In genomic region chr3:20052851-20053250, GRCh38 we compare ENCODE assay signal across 28 cellular contexts. TPM values are rescaled to one million over a fixed set of nuclear protein-coding genes. Genes with fewer than 3 reads are reported as not detected.
A peak's percentile ranks its signal among the peaks of the same experiment; 100 is the strongest.
DNase-seq lines count a peak whose midpoint lies in the region; ATAC-seq, FAIRE-seq and TF ChIP-seq lines count a peak whose summit lies in the region.
"Had no signal": no experiment of that assay in that cellular context is flagged by ENCODE, and none has a peak within 500 bp of the region (broad histone marks: within the 10 kb centered on the region; RNA-seq: fewer than 3 reads in every experiment).

No MANE protein-coding gene starts in this region.

- DNase-seq in activated naive CD8-positive, alpha-beta T cell treated with anti-CD3 and anti-CD28 coated beads for 36 hours: no peak
- DNase-seq in NB4 (ENCODE audit: low read depth) (peak; percentile 34), GM20000 (ENCODE audit: low spot score) (no peak), frontal cortex (ENCODE audit: low spot score in 2 of 2) (no peak)
- DNase-seq: activated naive CD4-positive, alpha-beta T cell; activated T-cell treated with anti-CD3 and anti-CD28 coated beads for 4 hours; CD4-positive, alpha-beta T cell; endodermal cell; foreskin melanocyte; left cardiac atrium; MG63; NCI-H146; PC-9; right cardiac atrium; Right ventricle myocardium superior had no signal

- no peaks in the 10 kb centered on the region for H3K27me3 Mint-ChIP-seq in activated naive CD8-positive, alpha-beta T cell
- H3K27me3 Mint-ChIP-seq in activated naive CD8-positive, alpha-beta T cell treated with anti-CD3 and anti-CD28 coated beads for 36 hours: no peaks in the 10 kb centered on the region
- no peaks in the 10 kb centered on the region for H3K27me3 Mint-ChIP-seq in activated T-helper 17 cell treated with anti-CD3 and anti-CD28 coated beads, Interleukin-2, amount 50 U/mL, for 72 hours
- H3K27me3 Mint-ChIP-seq: CD4-positive, alpha-beta T cell had no signal

- TF ChIP-seq CTCF in NB4 (IDR thresholded peaks at IDR 0.05; ENCODE audit: low read depth, low read length): no peak
- TF ChIP-seq CTCF in GM20000 (IDR thresholded peaks at IDR 0.05; ENCODE audit: extremely low read depth, missing control alignments): no peak

- H3K4me1 Mint-ChIP-seq in activated naive CD8-positive, alpha-beta T cell (ENCODE audit: low read depth): peaks cover 49% of the 10 kb centered on the region
- H3K4me1 Mint-ChIP-seq in activated naive CD8-positive, alpha-beta T cell treated with anti-CD3 and anti-CD28 coated beads for 36 hours: peaks cover 28% of the 10 kb centered on the region
- H3K4me1 Mint-ChIP-seq in activated T-helper 17 cell treated with anti-CD3 and anti-CD28 coated beads, Interleukin-2, amount 50 U/mL, for 72 hours: peaks cover 40% of the 10 kb centered on the region
- H3K4me1 Mint-ChIP-seq: WTC11 had no signal

- H3K27me3 ChIP-seq in thymus (ENCODE audit: control insufficient read depth, insufficient read depth): no peaks in the 10 kb centered on the region
- H3K27me3 ChIP-seq: esophagus muscularis mucosa, hepatocyte, MG63, neural progenitor cell had no signal

- peak overlapping the region; percentile 77 for H3K27ac Mint-ChIP-seq in activated naive CD8-positive, alpha-beta T cell
- no peak overlapping the region for H3K27ac Mint-ChIP-seq in activated naive CD8-positive, alpha-beta T cell treated with anti-CD3 and anti-CD28 coated beads for 36 hours
- peak overlapping the region; percentile 90 for H3K27ac Mint-ChIP-seq in activated T-helper 17 cell treated with anti-CD3 and anti-CD28 coated beads, Interleukin-2, amount 50 U/mL, for 72 hours
- H3K27ac Mint-ChIP-seq: endodermal cell, neural progenitor cell, WTC11 had no signal

- H3K4me3 Mint-ChIP-seq in activated naive CD8-positive, alpha-beta T cell: no peak overlapping the region
- H3K4me3 Mint-ChIP-seq in activated naive CD8-positive, alpha-beta T cell treated with anti-CD3 and anti-CD28 coated beads for 36 hours: no peak overlapping the region
- peak overlapping the region; percentile 70 for H3K4me3 Mint-ChIP-seq in activated T-helper 17 cell treated with anti-CD3 and anti-CD28 coated beads, Interleukin-2, amount 50 U/mL, for 72 hours
- H3K4me3 Mint-ChIP-seq: CD4-positive, alpha-beta T cell; endodermal cell; neural progenitor cell; WTC11 had no signal

- no peaks in the 10 kb centered on the region for H3K9me3 Mint-ChIP-seq in activated naive CD8-positive, alpha-beta T cell (ENCODE audit: low read depth)
- H3K9me3 Mint-ChIP-seq in activated naive CD8-positive, alpha-beta T cell treated with anti-CD3 and anti-CD28 coated beads for 36 hours: no peaks in the 10 kb centered on the region
- no peaks in the 10 kb centered on the region for H3K9me3 Mint-ChIP-seq in activated T-helper 17 cell treated with anti-CD3 and anti-CD28 coated beads, Interleukin-2, amount 50 U/mL, for 72 hours
- H3K9me3 Mint-ChIP-seq: CD4-positive, alpha-beta T cell; endodermal cell; neural progenitor cell; WTC11 had no signal

- WGBS in thymus: 80% methylated on average over 7 of the region's 7 CpGs

- ATAC-seq in activated T-helper 17 cell treated with anti-CD3 and anti-CD28 coated beads, Interleukin-2, amount 50 U/mL, for 72 hours (replicated peaks): peak; percentile 8
- ATAC-seq: HCT116, left cardiac atrium, right cardiac atrium, WTC11 had no signal

- peaks cover 50% of the 10 kb centered on the region for H3K4me1 ChIP-seq in thymus (ENCODE audit: control insufficient read depth, insufficient read depth, low read length)

- H3K4me3 ChIP-seq in NB4 (ENCODE audit: low read depth, low read length) (no peak overlapping the region), thymus (ENCODE audit: low read length) (no peak overlapping the region)
- H3K4me3 ChIP-seq: esophagus muscularis mucosa, hepatocyte, MG63, neural progenitor cell, PC-9 had no signal

- TF ChIP-seq POLR2A in NB4 (IDR thresholded peaks at IDR 0.05; ENCODE audit: extremely low read depth, insufficient read length): no peak

- no peaks in the 10 kb centered on the region for H3K9me3 ChIP-seq in thymus (ENCODE audit: control insufficient read depth)
- H3K9me3 ChIP-seq: esophagus muscularis mucosa, MG63 had no signal

- no peaks in the 10 kb centered on the region for H3K36me3 ChIP-seq in thymus (ENCODE audit: control insufficient read depth, insufficient read depth)
- H3K36me3 ChIP-seq: esophagus muscularis mucosa, MG63, neural progenitor cell had no signal

- no peak for FAIRE-seq in frontal cortex (lab: Jason Lieb, UNC)
- FAIRE-seq: astrocyte had no signal

- peak overlapping the region; percentile 38 for H3K27ac ChIP-seq in thymus (ENCODE audit: low read depth)
- H3K27ac ChIP-seq: esophagus muscularis mucosa, hepatocyte, neural progenitor cell, PC-9 had no signal

- H3K36me3 Mint-ChIP-seq in activated naive CD8-positive, alpha-beta T cell: peaks cover 2% of the 10 kb centered on the region
- no peaks in the 10 kb centered on the region for H3K36me3 Mint-ChIP-seq in activated naive CD8-positive, alpha-beta T cell treated with anti-CD3 and anti-CD28 coated beads for 36 hours
- H3K36me3 Mint-ChIP-seq in activated T-helper 17 cell treated with anti-CD3 and anti-CD28 coated beads, Interleukin-2, amount 50 U/mL, for 72 hours (ENCODE audit: low read depth): peaks cover 21% of the 10 kb centered on the region
- H3K36me3 Mint-ChIP-seq: neural progenitor cell, WTC11 had no signal

RNA-seq across cellular contexts. Expression of gene KAT2B, which starts 12.6 kb away (rescaled TPM):
- total RNA-seq in activated naive CD8-positive, alpha-beta T cell treated with anti-CD3 and anti-CD28 coated beads for 36 hours: 10 to 100 TPM; 11.7 to 17.0 TPM
- 100 to 1,000 TPM; 109 to 143 TPM for total RNA-seq in activated T-helper 17 cell treated with anti-CD3 and anti-CD28 coated beads, Interleukin-2, amount 50 U/mL, for 72 hours
- 38.4 TPM for polyA plus RNA-seq in thymus
- total RNA-seq in frontal cortex: 10.2 TPM

RNA-seq across cellular contexts. Expression of gene PP2D1, which starts 40.8 kb away (rescaled TPM):
- total RNA-seq in activated naive CD8-positive, alpha-beta T cell treated with anti-CD3 and anti-CD28 coated beads for 36 hours: not detected
- total RNA-seq in activated T-helper 17 cell treated with anti-CD3 and anti-CD28 coated beads, Interleukin-2, amount 50 U/mL, for 72 hours: not detected
- not detected for polyA plus RNA-seq in thymus
- not detected for total RNA-seq in frontal cortex
- total RNA-seq: astrocyte; cardiac septum; CD4-positive, alpha-beta T cell; endodermal cell; esophagus muscularis mucosa; hepatocyte; HT-29; left cardiac atrium; NCI-H460; PC-9; right cardiac atrium; Right ventricle myocardium superior; ureter; WTC11 had no signal
- polyA plus RNA-seq: right cardiac atrium had no signal
